ENCODE assay signal across 8 cellular contexts in the genomic region with DNA sequence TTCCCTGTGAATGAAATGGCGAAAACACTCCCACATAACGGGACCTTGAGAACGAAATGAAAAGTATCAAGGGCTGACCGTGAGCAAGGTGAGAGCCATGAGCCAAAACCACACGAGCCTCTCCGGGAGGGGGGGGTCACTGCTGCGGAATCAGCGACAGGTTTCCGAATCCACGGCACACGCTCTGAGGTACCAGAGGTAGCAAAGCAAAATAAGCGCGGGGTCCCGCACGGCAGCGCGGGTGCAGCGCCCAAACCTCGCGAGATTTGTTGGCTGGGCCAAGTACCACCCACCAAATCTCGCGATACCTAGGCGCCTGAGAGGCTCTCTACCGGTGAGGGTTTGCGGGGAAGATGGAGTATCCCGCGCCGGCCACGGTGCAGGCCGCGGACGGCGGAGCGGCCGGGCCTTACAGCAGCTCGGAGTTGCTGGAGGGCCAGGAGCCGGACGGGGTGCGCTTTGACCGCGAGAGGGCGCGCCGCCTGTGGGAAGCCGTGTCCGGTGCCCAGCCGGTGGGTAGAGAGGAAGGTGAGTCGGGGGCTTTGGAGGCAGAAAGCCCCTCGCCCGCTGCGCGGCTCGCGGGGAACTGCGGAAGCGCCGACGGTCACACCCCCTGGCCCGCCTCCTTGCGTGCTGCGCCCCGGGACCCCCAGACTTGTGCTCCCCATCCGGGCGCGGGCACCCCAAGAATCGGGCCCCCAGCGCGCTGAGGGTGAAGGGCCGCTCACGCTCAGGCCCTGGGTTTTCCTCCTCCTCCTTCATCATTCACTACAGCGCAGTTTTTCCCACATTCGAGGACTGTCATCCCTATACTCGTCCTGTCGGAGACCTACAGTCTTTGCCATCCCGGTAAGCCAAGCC.
DNase-seq lines count a peak whose midpoint lies in the region; ATAC-seq and TF ChIP-seq lines count a peak whose summit lies in the region.

A gene with protein sequence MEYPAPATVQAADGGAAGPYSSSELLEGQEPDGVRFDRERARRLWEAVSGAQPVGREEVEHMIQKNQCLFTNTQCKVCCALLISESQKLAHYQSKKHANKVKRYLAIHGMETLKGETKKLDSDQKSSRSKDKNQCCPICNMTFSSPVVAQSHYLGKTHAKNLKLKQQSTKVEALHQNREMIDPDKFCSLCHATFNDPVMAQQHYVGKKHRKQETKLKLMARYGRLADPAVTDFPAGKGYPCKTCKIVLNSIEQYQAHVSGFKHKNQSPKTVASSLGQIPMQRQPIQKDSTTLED (plus strand): TSS at position 311 of the 861 bp plus-strand sequence. CDS start 43 bp downstream, at position 354.

- in situ Hi-C loops in astrocyte of the spinal cord (cut with HindIII; ENCODE audit: low sequenced_read_pairs) = no loop called here

- DNase-seq in NCI-H2081 treated with DMSO at 0.1 percent for 48 hours (lab: John Stamatoyannopoulos, UW) = peak; percentile 78
- peak; percentile 81 for DNase-seq in T1000 (lab: John Stamatoyannopoulos, UW)
- peak; percentile 90 for DNase-seq in astrocyte of the spinal cord (ENCODE audit: low read depth, low spot score)
- peak; percentile 12 to 88 (median 75) for DNase-seq in hypothalamus (lab: John Stamatoyannopoulos, UW)
- DNase-seq in retinal pigment epithelial cell (ENCODE audit: low read depth) = peak; percentile 75
- DNase-seq in cortex of kidney (lab: John Stamatoyannopoulos, UW) = no peak

- ATAC-seq in GM18508 (IDR thresholded peaks at IDR 0.05; ENCODE audit: insufficient read depth, unreplicated experiment) (peak; percentile 41), HG03039 (IDR thresholded peaks at IDR 0.05; ENCODE audit: unreplicated experiment) (peak; percentile 77)

- TF ChIP-seq CTCF in astrocyte of the spinal cord (IDR thresholded peaks at IDR 0.05; ENCODE audit: low read depth, low read length) (peak; percentile 50), retinal pigment epithelial cell (conservative IDR thresholded peaks at IDR 0.05; ENCODE audit: low read depth, low read length) (peak; percentile 46)

- peak within 1 kb of the TSS; percentile 86 for H3K4me3 ChIP-seq in astrocyte of the spinal cord (ENCODE audit: low read depth, low read length)
- peak within 1 kb of the TSS; percentile 93 for H3K4me3 ChIP-seq in retinal pigment epithelial cell (ENCODE audit: low read length)
